Comparison of ENCODE assay signal across 33 cellular contexts in the genomic region with DNA sequence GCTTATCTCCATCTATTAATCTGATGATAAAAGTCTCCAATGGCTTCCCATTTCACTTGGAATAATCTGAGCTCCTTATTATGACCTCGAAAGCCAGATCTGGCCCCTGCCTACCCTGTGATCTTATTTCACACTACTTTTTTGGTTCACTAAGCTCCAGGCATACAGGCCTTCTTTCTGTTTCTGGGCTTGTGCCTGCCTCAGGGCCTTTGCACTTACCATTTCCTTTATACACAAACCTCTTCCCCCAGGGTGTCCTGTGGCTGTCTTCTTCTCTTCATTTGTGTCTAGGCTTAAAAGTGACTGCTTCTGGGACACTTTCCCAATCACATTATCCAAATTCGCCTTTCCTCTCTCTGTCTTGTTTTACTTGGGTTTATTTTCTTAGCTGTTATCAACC.
"Had no signal": no experiment of that assay in that cellular context is flagged by ENCODE, and none has a peak within 500 bp of the region (broad histone marks: within the 10 kb centered on the region; RNA-seq: fewer than 3 reads in every experiment).

No MANE protein-coding gene starts in this region.

- H3K9me3 ChIP-seq: adrenal gland, ascending aorta, body of pancreas, breast epithelium had no signal

- H3K27ac ChIP-seq: adrenal gland, ascending aorta, body of pancreas, brain microvascular endothelial cell, breast epithelium, cardiac muscle cell had no signal

- ATAC-seq: activated naive CD4-positive, alpha-beta T cell treated with anti-CD3 and anti-CD28 coated beads, Interleukin-2, amount 50 U/mL, for 72 hours; activated naive CD8-positive, alpha-beta T cell treated with anti-CD3 and anti-CD28 coated beads, Interleukin-2, amount 50 U/mL, for 24 hours; activated T-cell treated with anti-CD3 and anti-CD28 coated beads, Interleukin-2, amount 50 U/mL, for 4 hours; activated T-cell treated with anti-CD3 and anti-CD28 coated beads, Interleukin-2, amount 50 U/mL, for 72 hours; activated T-helper 17 cell treated with anti-CD3 and anti-CD28 coated beads, Interleukin-2, amount 50 U/mL, for 72 hours; body of pancreas had no signal

- FAIRE-seq: astrocyte, bronchial epithelial cell, colon had no signal

- H3K27me3 ChIP-seq: adrenal gland, ascending aorta, body of pancreas, brain microvascular endothelial cell, breast epithelium, cardiac muscle cell had no signal

- H3K4me3 ChIP-seq: adrenal gland, ascending aorta, body of pancreas, breast epithelium, cardiac muscle cell had no signal

- H3K36me3 ChIP-seq: adrenal gland, ascending aorta, brain microvascular endothelial cell, breast epithelium, cardiac muscle cell had no signal

- H3K4me1 ChIP-seq: adrenal gland, ascending aorta, body of pancreas, breast epithelium had no signal

- DNase-seq: activated effector memory CD4-positive, alpha-beta T cell treated with anti-CD3 and anti-CD28 coated beads, Interleukin-2, amount 50 U/mL, for 16 hours; activated effector memory CD4-positive, alpha-beta T cell treated with Interleukin-2 at 50 U/mL for 16 hours; activated gamma-delta T cell; activated gamma-delta T cell treated with Interleukin-2 at 50 U/mL for 16 hours; activated naive CD4-positive, alpha-beta T cell; activated naive CD4-positive, alpha-beta T cell treated with anti-CD3 and anti-CD28 coated beads for 36 hours; activated naive CD4-positive, alpha-beta T cell treated with anti-CD3 and anti-CD28 coated beads, Interleukin-2, amount 10 ng/mL, durations not matched to agents 7 days and 5 days; activated naive CD4-positive, alpha-beta T cell treated with anti-CD3 and anti-CD28 coated beads, Interleukin-2, amount 50 U/mL, for 16 hours; activated naive CD4-positive, alpha-beta T cell treated with Interleukin-2 at 50 U/mL for 16 hours; activated naive CD8-positive, alpha-beta T cell treated with anti-CD3 and anti-CD28 coated beads for 36 hours; activated naive CD8-positive, alpha-beta T cell treated with anti-CD3 and anti-CD28 coated beads, Interleukin-2, amount 10 ng/mL, durations not matched to agents 7 days and 5 days; activated naive CD8-positive, alpha-beta T cell treated with anti-CD3 and anti-CD28 coated beads, Interleukin-2, amount 50 U/mL, for 24 hours; activated T-cell treated with anti-CD3 and anti-CD28 coated beads, Interleukin-2, amount 50 U/mL, for 4 hours; activated T-cell treated with anti-CD3 and anti-CD28 coated beads, Interleukin-2, amount 50 U/mL, for 48 hours; activated T-cell treated with anti-CD3 and anti-CD28 coated beads, Interleukin-2, amount 50 U/mL, for 72 hours; adrenal gland; amniotic stem cell; amygdala; anterior cingulate cortex; aorta; body of pancreas; brain microvascular endothelial cell; caudate nucleus; central memory CD4-positive, alpha-beta T cell; cerebellar nuclear complex had no signal
